ENCODE assay signal across 26 cellular contexts in the genomic region with DNA sequence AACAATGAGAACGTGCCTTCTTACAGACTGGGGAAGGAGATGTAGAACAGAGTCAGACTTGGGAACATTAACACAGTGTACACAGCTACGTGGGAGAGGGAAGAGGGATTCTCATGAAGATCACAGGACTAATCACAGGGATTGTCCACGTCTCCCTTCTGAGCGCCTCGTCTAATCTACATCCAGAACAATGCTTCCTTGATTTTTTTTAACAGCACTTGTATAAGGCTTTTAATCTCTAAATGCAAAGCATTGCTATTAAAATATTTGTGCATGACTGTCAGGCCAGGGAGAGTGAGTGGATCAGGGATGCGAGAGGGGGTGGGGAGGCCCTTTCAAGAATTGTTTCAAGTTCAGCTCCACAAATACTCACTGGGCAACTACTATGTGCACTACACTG.
"Had no signal": no experiment of that assay in that cellular context is flagged by ENCODE, and none has a peak within 500 bp of the region (broad histone marks: within the 10 kb centered on the region; RNA-seq: fewer than 3 reads in every experiment).

No MANE protein-coding gene starts in this region.

- H3K4me1 ChIP-seq: breast epithelium, left lung, uterus had no signal

- H3K36me3 ChIP-seq: breast epithelium, left lung, stomach, uterus had no signal

- H3K36me3 Mint-ChIP-seq: activated naive CD8-positive, alpha-beta T cell; stimulated activated memory B cell treated with anti-CD40 and anti-IgM and Interleukin-4, amounts not matched to agents 10 μg/mL and 1 μg/mL and 100 μg/mL, for 72 hours had no signal

- H3K4me2 ChIP-seq: smooth muscle cell had no signal

- H3K4me3 Mint-ChIP-seq: activated B cell treated with CpG ODN at 0.5 μM for 24 hours; activated CD4-positive, alpha-beta T cell treated with anti-CD3 and anti-CD28 coated beads for 36 hours; activated naive CD8-positive, alpha-beta T cell; activated T-cell treated with anti-CD3 and anti-CD28 coated beads, Interleukin-2, amount 50 U/mL, for 4 hours; central memory CD8-positive, alpha-beta T cell; nephron progenitor cell; stimulated activated memory B cell treated with anti-CD40 and anti-IgM and Interleukin-4, amounts not matched to agents 10 μg/mL and 1 μg/mL and 100 μg/mL, for 72 hours had no signal

- H3K4me3 ChIP-seq: breast epithelium, left lung, smooth muscle cell, stomach, uterus had no signal

- DNase-seq: activated B cell treated with CpG ODN at 0.5 μM for 24 hours; activated CD4-positive, alpha-beta T cell treated with anti-CD3 and anti-CD28 coated beads for 36 hours; activated CD4-positive, alpha-beta T cell treated with anti-CD3 and anti-CD28 coated beads, Interleukin-2, amount 50 U/mL, for 4 hours; activated CD8-positive, alpha-beta memory T cell treated with anti-CD3 and anti-CD28 coated beads, Interleukin-2, amount 50 U/mL, for 48 hours; activated naive CD4-positive, alpha-beta T cell; activated T-cell treated with anti-CD3 and anti-CD28 coated beads, Interleukin-2, amount 50 U/mL, for 4 hours; effector memory CD4-positive, alpha-beta T cell; glutamatergic neuron; hippocampal formation; kidney glomerular epithelial cell; left lung; mammary epithelial cell; midbrain; nephron progenitor cell; nucleus accumbens; stimulated activated CD4-positive, alpha-beta T cell treated with anti-CD3 and anti-CD28 coated beads, Interleukin-15, amount 100 ng/mL, for 24 hours; stomach; T-helper 9 cell; uterus had no signal

- H3K4me1 Mint-ChIP-seq: activated CD4-positive, alpha-beta T cell treated with anti-CD3 and anti-CD28 coated beads for 36 hours; central memory CD8-positive, alpha-beta T cell had no signal

- H3K27ac Mint-ChIP-seq: activated B cell treated with CpG ODN at 0.5 μM for 24 hours; activated CD4-positive, alpha-beta T cell treated with anti-CD3 and anti-CD28 coated beads for 36 hours; activated naive CD8-positive, alpha-beta T cell; activated T-helper 2 cell treated with anti-CD3 and anti-CD28 coated beads, Interferon-gamma antibody, Interleukin-2, Interleukin-4, amounts not matched to agents 10 μg/mL and 5 μg/mL and 100 μg/mL, durations not matched to agents 14 hours and 24 hours and 36 hours; stimulated activated memory B cell treated with anti-CD40 and anti-IgM and Interleukin-4, amounts not matched to agents 10 μg/mL and 1 μg/mL and 100 μg/mL, for 72 hours had no signal

- H3K27me3 ChIP-seq: breast epithelium, left lung, stomach, uterus had no signal

- H3K9me3 ChIP-seq: breast epithelium, left lung, stomach, uterus had no signal

- ATAC-seq: activated CD4-positive, alpha-beta T cell treated with anti-CD3 and anti-CD28 coated beads for 36 hours; activated T-cell treated with anti-CD3 and anti-CD28 coated beads, Interleukin-2, amount 50 U/mL, for 4 hours; esophagus mucosa; left lung; stimulated activated memory B cell treated with anti-CD40 and anti-IgM and Interleukin-4, amounts not matched to agents 10 μg/mL and 1 μg/mL and 100 μg/mL, for 72 hours had no signal

- H3K9me3 Mint-ChIP-seq: activated B cell treated with CpG ODN at 0.5 μM for 24 hours; activated T-cell treated with anti-CD3 and anti-CD28 coated beads, Interleukin-2, amount 50 U/mL, for 4 hours; activated T-helper 2 cell treated with anti-CD3 and anti-CD28 coated beads, Interferon-gamma antibody, Interleukin-2, Interleukin-4, amounts not matched to agents 10 μg/mL and 5 μg/mL and 100 μg/mL, durations not matched to agents 14 hours and 24 hours and 36 hours; central memory CD8-positive, alpha-beta T cell; nephron progenitor cell; stimulated activated memory B cell treated with anti-CD40 and anti-IgM and Interleukin-4, amounts not matched to agents 10 μg/mL and 1 μg/mL and 100 μg/mL, for 72 hours had no signal

- H3K27ac ChIP-seq: breast epithelium, left lung, stomach, uterus had no signal
